In the genomic region with DNA sequence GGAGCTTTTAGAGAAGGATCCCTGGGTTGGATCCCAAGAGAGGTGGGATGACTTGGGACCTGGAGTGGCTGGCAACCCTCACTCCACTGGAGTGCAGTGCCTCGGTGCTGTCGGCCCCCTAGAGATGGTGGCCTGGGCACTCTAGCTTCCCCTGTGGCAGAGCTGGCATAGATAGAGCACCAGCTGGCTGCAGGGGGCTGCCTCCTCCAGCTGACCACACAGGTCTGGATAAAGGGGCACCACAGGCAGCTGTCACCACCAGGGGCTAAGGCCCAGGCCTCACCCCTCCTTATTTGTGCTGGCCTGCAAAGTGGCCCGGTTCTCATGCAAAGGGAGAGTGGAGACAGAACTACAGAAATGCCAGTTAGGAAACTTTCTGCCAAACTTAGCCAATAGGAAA, we compare ENCODE assay signal across 1 cellular context.
TF ChIP-seq lines count a peak whose summit lies in the region.

No MANE protein-coding gene starts in this region.

TF ChIP-seq in GM23338, 12 proteins besides CTCF, POLR2A, EP300 and RAD21 (continued from another document):
- TF ChIP-seq, protein P1, sequence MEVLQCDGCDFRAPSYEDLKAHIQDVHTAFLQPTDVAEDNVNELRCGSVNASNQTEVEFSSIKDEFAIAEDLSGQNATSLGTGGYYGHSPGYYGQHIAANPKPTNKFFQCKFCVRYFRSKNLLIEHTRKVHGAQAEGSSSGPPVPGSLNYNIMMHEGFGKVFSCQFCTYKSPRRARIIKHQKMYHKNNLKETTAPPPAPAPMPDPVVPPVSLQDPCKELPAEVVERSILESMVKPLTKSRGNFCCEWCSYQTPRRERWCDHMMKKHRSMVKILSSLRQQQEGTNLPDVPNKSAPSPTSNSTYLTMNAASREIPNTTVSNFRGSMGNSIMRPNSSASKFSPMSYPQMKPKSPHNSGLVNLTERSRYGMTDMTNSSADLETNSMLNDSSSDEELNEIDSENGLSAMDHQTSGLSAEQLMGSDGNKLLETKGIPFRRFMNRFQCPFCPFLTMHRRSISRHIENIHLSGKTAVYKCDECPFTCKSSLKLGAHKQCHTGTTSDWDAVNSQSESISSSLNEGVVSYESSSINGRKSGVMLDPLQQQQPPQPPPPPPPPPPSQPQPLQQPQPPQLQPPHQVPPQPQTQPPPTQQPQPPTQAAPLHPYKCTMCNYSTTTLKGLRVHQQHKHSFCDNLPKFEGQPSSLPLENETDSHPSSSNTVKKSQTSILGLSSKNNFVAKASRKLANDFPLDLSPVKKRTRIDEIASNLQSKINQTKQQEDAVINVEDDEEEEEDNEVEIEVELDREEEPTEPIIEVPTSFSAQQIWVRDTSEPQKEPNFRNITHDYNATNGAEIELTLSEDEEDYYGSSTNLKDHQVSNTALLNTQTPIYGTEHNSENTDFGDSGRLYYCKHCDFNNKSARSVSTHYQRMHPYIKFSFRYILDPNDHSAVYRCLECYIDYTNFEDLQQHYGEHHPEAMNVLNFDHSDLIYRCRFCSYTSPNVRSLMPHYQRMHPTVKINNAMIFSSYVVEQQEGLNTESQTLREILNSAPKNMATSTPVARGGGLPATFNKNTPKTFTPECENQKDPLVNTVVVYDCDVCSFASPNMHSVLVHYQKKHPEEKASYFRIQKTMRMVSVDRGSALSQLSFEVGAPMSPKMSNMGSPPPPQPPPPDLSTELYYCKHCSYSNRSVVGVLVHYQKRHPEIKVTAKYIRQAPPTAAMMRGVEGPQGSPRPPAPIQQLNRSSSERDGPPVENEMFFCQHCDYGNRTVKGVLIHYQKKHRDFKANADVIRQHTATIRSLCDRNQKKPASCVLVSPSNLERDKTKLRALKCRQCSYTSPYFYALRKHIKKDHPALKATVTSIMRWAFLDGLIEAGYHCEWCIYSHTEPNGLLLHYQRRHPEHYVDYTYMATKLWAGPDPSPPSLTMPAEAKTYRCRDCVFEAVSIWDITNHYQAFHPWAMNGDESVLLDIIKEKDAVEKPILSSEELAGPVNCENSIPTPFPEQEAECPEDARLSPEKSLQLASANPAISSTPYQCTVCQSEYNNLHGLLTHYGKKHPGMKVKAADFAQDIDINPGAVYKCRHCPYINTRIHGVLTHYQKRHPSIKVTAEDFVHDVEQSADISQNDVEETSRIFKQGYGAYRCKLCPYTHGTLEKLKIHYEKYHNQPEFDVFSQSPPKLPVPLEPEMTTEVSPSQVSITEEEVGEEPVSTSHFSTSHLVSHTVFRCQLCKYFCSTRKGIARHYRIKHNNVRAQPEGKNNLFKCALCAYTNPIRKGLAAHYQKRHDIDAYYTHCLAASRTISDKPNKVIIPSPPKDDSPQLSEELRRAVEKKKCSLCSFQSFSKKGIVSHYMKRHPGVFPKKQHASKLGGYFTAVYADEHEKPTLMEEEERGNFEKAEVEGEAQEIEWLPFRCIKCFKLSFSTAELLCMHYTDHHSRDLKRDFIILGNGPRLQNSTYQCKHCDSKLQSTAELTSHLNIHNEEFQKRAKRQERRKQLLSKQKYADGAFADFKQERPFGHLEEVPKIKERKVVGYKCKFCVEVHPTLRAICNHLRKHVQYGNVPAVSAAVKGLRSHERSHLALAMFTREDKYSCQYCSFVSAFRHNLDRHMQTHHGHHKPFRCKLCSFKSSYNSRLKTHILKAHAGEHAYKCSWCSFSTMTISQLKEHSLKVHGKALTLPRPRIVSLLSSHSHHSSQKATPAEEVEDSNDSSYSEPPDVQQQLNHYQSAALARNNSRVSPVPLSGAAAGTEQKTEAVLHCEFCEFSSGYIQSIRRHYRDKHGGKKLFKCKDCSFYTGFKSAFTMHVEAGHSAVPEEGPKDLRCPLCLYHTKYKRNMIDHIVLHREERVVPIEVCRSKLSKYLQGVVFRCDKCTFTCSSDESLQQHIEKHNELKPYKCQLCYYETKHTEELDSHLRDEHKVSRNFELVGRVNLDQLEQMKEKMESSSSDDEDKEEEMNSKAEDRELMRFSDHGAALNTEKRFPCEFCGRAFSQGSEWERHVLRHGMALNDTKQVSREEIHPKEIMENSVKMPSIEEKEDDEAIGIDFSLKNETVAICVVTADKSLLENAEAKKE (CRISPR knock-in tag; IDR thresholded peaks at IDR 0.05) = no peak
